Comparison of ENCODE assay signal across 19 cellular contexts in the genomic region with DNA sequence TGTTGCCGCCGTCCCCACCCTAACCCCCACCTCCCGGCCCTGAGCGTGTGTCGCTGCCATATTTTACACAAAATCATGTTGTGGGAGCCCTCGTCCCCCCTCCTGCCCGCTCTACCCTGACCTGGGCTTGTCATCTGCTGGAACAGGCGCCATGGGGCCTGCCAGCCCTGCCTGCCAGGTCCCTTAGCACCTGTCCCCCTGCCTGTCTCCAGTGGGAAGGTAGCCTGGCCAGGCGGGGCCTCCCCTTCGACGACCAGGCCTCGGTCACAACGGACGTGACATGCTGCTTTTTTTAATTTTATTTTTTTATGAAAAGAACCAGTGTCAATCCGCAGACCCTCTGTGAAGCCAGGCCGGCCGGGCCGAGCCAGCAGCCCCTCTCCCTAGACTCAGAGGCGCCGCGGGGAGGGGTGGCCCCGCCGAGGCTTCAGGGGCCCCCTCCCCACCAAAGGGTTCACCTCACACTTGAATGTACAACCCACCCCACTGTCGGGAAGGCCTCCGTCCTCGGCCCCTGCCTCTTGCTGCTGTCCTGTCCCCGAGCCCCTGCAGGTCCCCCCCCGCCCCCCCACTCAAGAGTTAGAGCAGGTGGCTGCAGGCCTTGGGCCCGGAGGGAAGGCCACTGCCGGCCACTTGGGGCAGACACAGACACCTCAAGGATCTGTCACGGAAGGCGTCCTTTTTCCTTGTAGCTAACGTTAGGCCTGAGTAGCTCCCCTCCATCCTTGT. TPM values are rescaled to one million over a fixed set of nuclear protein-coding genes. Genes with fewer than 3 reads are reported as not detected.
DNase-seq lines count a peak whose midpoint lies in the region; ATAC-seq and TF ChIP-seq lines count a peak whose summit lies in the region.
"Had no signal": no experiment of that assay in that cellular context is flagged by ENCODE, and none has a peak within 500 bp of the region (broad histone marks: within the 10 kb centered on the region; RNA-seq: fewer than 3 reads in every experiment).

No MANE protein-coding gene starts in this region.

- H3K9me3 ChIP-seq in H9 (ENCODE audit: control insufficient read depth, low read depth, low read length) (no peaks in the 10 kb centered on the region), neuronal stem cell (replicated peaks in 1 of 2; ENCODE audit: control insufficient read depth in 2 of 2, insufficient read depth in 1 of 2, low read depth in 1 of 2, low read length in 2 of 2) (no peaks in the 10 kb centered on the region)
- H3K9me3 ChIP-seq: ascending aorta; BLaER1 treated with 17β-estradiol and CSF1 and Interleukin-3, amounts not matched to agents 10 nM and 100 nM; left ventricle myocardium inferior; SJSA1; upper lobe of right lung had no signal

- CTCF ChIA-PET in WTC11 (lab: Charles Lee): interaction anchor here (0.6 to 1.8 kb wide), 4 partner anchors 20 to 51 kb away, joined by 3 to 9 read pairs (median 4); no protein-coding TSS in a partner anchor

- H3K27ac ChIP-seq in H9 (ENCODE audit: insufficient read length, low read depth, low read length) (no peak overlapping the region), neuronal stem cell (replicated peaks; ENCODE audit: low read length) (no peak overlapping the region)
- H3K27ac ChIP-seq: ascending aorta; BLaER1 treated with 17β-estradiol and CSF1 and Interleukin-3, amounts not matched to agents 10 nM and 100 nM; left ventricle myocardium inferior; parathyroid adenoma; SJSA1; upper lobe of right lung had no signal

- H3K79me1 ChIP-seq in H9 (ENCODE audit: insufficient read depth, low read depth, low read length, poor library complexity, severe bottlenecking) (no peaks in the 10 kb centered on the region), neuronal stem cell (ENCODE audit: low read depth, low read length) (peaks cover 7% of the 10 kb centered on the region)

- WGBS in H9 (ENCODE audit: extremely low coverage, insufficient read length, low lambda C conversion rate): no CpG with 5 or more reads among the region's 33 CpGs
- no CpG with 5 or more reads among the region's 33 CpGs for whole genome bisulfite sequencing in neuronal stem cell (ENCODE audit: extremely low coverage in 2 of 2, insufficient read length in 2 of 2, insufficient replicate concordance in 1 of 2), 2 donors

- H3K27me3 Mint-ChIP-seq in H9 (ENCODE audit: low read depth) (peaks cover 2% of the 10 kb centered on the region; the same call in 1 of the 2 replicates), WTC11 (ENCODE audit: low read depth) (no peaks in the 10 kb centered on the region)

- H3K14ac ChIP-seq in H9 (ENCODE audit: insufficient read depth, low read length) (no peak overlapping the region), neuronal stem cell (ENCODE audit: low read length) (no peak overlapping the region)

- H4K5ac ChIP-seq in H9 (ENCODE audit: insufficient read length, low read depth, low read length): no peak overlapping the region

- H4K8ac ChIP-seq in H9 (replicated peaks; ENCODE audit: insufficient read length, low read depth, low read length): no peak overlapping the region
- H4K8ac ChIP-seq in neuronal stem cell (ENCODE audit: low read depth, low read length): no peak overlapping the region

- no peaks in the 10 kb centered on the region for H4K20me1 ChIP-seq in H9 (ENCODE audit: control insufficient read depth, insufficient read depth, insufficient read length)

- no peak overlapping the region for H3K4ac ChIP-seq in H9 (ENCODE audit: low read depth, low read length)
- H3K4ac ChIP-seq in neuronal stem cell (ENCODE audit: low read length): no peak overlapping the region

- H3K36me3 Mint-ChIP-seq in H9 (ENCODE audit: insufficient read depth in 1 of 3, low read depth in 3 of 3) (peaks cover 9 to 61% (median 57%) of the 10 kb centered on the region in 3 experiments; a peak in 6 of 7 replicates), WTC11 (peaks cover 14% of the 10 kb centered on the region)

- DNase-seq in H9 (no peak), WTC11 (ENCODE audit: low spot score) (no peak), neuronal stem cell (ENCODE audit: low spot score) (no peak), omental fat pad (ENCODE audit: low spot score) (no peak), GM13976 (ENCODE audit: low spot score) (no peak)
- no peak for DNase-seq in stimulated activated CD4-positive, alpha-beta T cell treated with anti-CD3 and anti-CD28 coated beads, Interleukin-2, amount 100 ng/mL, for 24 hours
- DNase-seq: activated effector memory CD4-positive, alpha-beta T cell treated with Interleukin-2 at 50 U/mL for 16 hours; DMS79; foreskin melanocyte; left ventricle myocardium inferior; NCI-H2029; NCI-H446 treated with DMSO at 0.1 percent for 48 hours; stimulated activated naive CD4-positive, alpha-beta T cell; upper lobe of right lung had no signal

- no peak overlapping the region for H4K91ac ChIP-seq in H9 (ENCODE audit: insufficient read length, low read depth, low read length)
- H4K91ac ChIP-seq in neuronal stem cell (ENCODE audit: low read depth, low read length, poor library complexity): no peak overlapping the region

- in situ Hi-C loops in GM13976 (cut with MboI; ENCODE audit: low sequenced_read_pairs, unreplicated experiment): no loop called here

- H3K4me3 Mint-ChIP-seq in H9 (no peak overlapping the region), WTC11 (no peak overlapping the region)

- no peak overlapping the region for H3K9ac ChIP-seq in H9 (ENCODE audit: extremely low read depth, insufficient read length, low read length)
- no peak overlapping the region for H3K9ac ChIP-seq in neuronal stem cell (ENCODE audit: low read depth, low read length, poor library complexity)
- H3K9ac ChIP-seq: parathyroid adenoma had no signal

- no peak overlapping the region for H2BK120ac ChIP-seq in H9 (ENCODE audit: low read depth, low read length, poor library complexity, severe bottlenecking)
- H2BK120ac ChIP-seq in neuronal stem cell (ENCODE audit: low read depth, low read length): no peak overlapping the region

- H3K4me1 ChIP-seq in H9 (ENCODE audit: insufficient read depth, low read length): no peaks in the 10 kb centered on the region
- no peaks in the 10 kb centered on the region for H3K4me1 ChIP-seq in neuronal stem cell (ENCODE audit: control insufficient read depth in 2 of 2, insufficient read depth in 1 of 2, low read depth in 1 of 2, low read length in 2 of 2)
- H3K4me1 ChIP-seq: ascending aorta, parathyroid adenoma, SJSA1, upper lobe of right lung had no signal

- no peak overlapping the region for H3K56ac ChIP-seq in H9 (ENCODE audit: insufficient read length, low read depth, low read length)

- peaks cover 37 to 79% of the 10 kb centered on the region in 2 donors for H3K36me3 ChIP-seq in neuronal stem cell (replicated peaks in 1 of 2; ENCODE audit: control insufficient read depth in 2 of 2, insufficient read depth in 2 of 2, low read length in 2 of 2)

- no peak overlapping the region for H3K4me2 ChIP-seq in H9 (ENCODE audit: insufficient read depth, insufficient read length, low read length)
- no peak overlapping the region for H3K4me2 ChIP-seq in neuronal stem cell (ENCODE audit: insufficient read depth, low read length, poor library complexity, severe bottlenecking)
- H3K4me2 ChIP-seq: BLaER1 treated with 17β-estradiol and CSF1 and Interleukin-3, amounts not matched to agents 10 nM and 100 nM had no signal

- H2BK12ac ChIP-seq in H9 (ENCODE audit: insufficient read length, low read depth, low read length) (no peak overlapping the region), neuronal stem cell (ENCODE audit: low read length) (no peak overlapping the region)

- H3K4me1 Mint-ChIP-seq in H9 (no peaks in the 10 kb centered on the region; a peak in 1 of 4 replicates), WTC11 (no peaks in the 10 kb centered on the region)

- H3K27me3 ChIP-seq in H9 (ENCODE audit: insufficient read depth, low read length) (no peaks in the 10 kb centered on the region), neuronal stem cell (ENCODE audit: control insufficient read depth in 3 of 3, insufficient read depth in 3 of 3, low read depth in 1 of 3, low read length in 3 of 3) (no peaks in the 10 kb centered on the region)
- H3K27me3 ChIP-seq: ascending aorta; BLaER1 treated with 17β-estradiol and CSF1 and Interleukin-3, amounts not matched to agents 10 nM and 100 nM; SJSA1; upper lobe of right lung had no signal

- TF ChIP-seq CTCF in H9 (conservative IDR thresholded peaks at IDR 0.05) (0 out of 3 replicates have a peak, but pooled peaks have one; percentile 10), WTC11 (IDR thresholded peaks at IDR 0.05) (no peak), omental fat pad (IDR thresholded peaks at IDR 0.05) (no peak), GM13976 (IDR thresholded peaks at IDR 0.05; ENCODE audit: borderline replicate concordance, control extremely low read depth, extremely low read depth, insufficient read depth, missing control alignments) (no peak)

- POLR2A ChIA-PET in WTC11 (lab: Charles Lee): no interaction called here

- H3K9me3 Mint-ChIP-seq in H9: no peaks in the 10 kb centered on the region
- H3K9me3 Mint-ChIP-seq in WTC11: no peaks in the 10 kb centered on the region

- H2BK20ac ChIP-seq in H9 (ENCODE audit: low read depth, low read length, poor library complexity, severe bottlenecking): no peak overlapping the region

- H2AK5ac ChIP-seq in H9 (ENCODE audit: insufficient read length, low read length) (no peak overlapping the region), neuronal stem cell (ENCODE audit: low read depth, low read length) (no peak overlapping the region)

- H3K18ac ChIP-seq in H9 (ENCODE audit: insufficient read length, low read depth, low read length): no peak overlapping the region
- no peak overlapping the region for H3K18ac ChIP-seq in neuronal stem cell (ENCODE audit: low read length)

- no peaks in the 10 kb centered on the region for H3K79me2 ChIP-seq in H9 (ENCODE audit: insufficient read depth, low read length)
- H3K79me2 ChIP-seq: parathyroid adenoma had no signal

- H2BK5ac ChIP-seq in H9 (ENCODE audit: insufficient read length, low read length) (no peak overlapping the region), neuronal stem cell (ENCODE audit: low read length) (no peak overlapping the region)

- no peaks in the 10 kb centered on the region for H3K23me2 ChIP-seq in H9 (ENCODE audit: insufficient read length, low read depth, low read length, poor library complexity, severe bottlenecking)

- ATAC-seq in WTC11 (peak; percentile 15; the same call in 1 of the 2 replicates), omental fat pad (ENCODE audit: low FRiP score) (no peak)
- ATAC-seq: activated CD4-positive, CD25-positive, alpha-beta regulatory T cell treated with anti-CD3 and anti-CD28 coated beads, Interleukin-2, amount 50 U/mL, for 24 hours; upper lobe of right lung had no signal

- H3K4me3 ChIP-seq in neuronal stem cell (ENCODE audit: low read length in 2 of 2): no peak overlapping the region
- H3K4me3 ChIP-seq: ascending aorta; BLaER1 treated with 17β-estradiol and CSF1 and Interleukin-3, amounts not matched to agents 10 nM and 100 nM; left ventricle myocardium inferior; SJSA1; upper lobe of right lung had no signal

- H3K23ac ChIP-seq in H9 (ENCODE audit: insufficient read length, low read depth, low read length) (no peak overlapping the region), neuronal stem cell (ENCODE audit: low read depth, low read length, poor library complexity) (peak overlapping the region; percentile 35)

- H3K27ac Mint-ChIP-seq in H9 (peak overlapping the region in 1 of 3 experiments; percentile 81; a peak in 1 of 7 replicates), WTC11 (peak overlapping the region; percentile 55)

- H3T11ph ChIP-seq in H9 (ENCODE audit: low read length): no peak overlapping the region

- H2AFZ ChIP-seq in H9 (ENCODE audit: low read length) (no peak overlapping the region), neuronal stem cell (ENCODE audit: low read length) (no peak overlapping the region)
- H2AFZ ChIP-seq: parathyroid adenoma had no signal

- no peak overlapping the region for H2BK15ac ChIP-seq in H9 (ENCODE audit: low read depth, low read length)
- H2BK15ac ChIP-seq in neuronal stem cell (ENCODE audit: low read length): no peak overlapping the region

RNA-seq across cellular contexts. Expression of gene YIPF2, which starts 6.4 kb away (rescaled TPM):
- total RNA-seq in H9 (2021) (58.2 and 60.2 TPM in 2 replicates), WTC11 (2021) (63.3 to 65.5 TPM (median 64.4 TPM) in 3 replicates), omental fat pad (10 to 100 TPM; 31.0 to 52.4 (median 39.1) TPM)
- 28.4 TPM for polyA plus RNA-seq in neuronal stem cell (2013, experiment 1 of 2)
- polyA plus RNA-seq in neuronal stem cell (2013, experiment 2 of 2): 27.5 TPM

RNA-seq across cellular contexts. Expression of gene TIMM29, which starts 6.5 kb away (rescaled TPM):
- total RNA-seq in H9 (2021) (23.4 and 26.8 TPM in 2 replicates), WTC11 (2021) (30.0 to 33.8 TPM (median 32.0 TPM) in 3 replicates), omental fat pad (10 to 100 TPM; 14.7 to 22.1 (median 20.3) TPM)
- 19.1 TPM for polyA plus RNA-seq in neuronal stem cell (2013, experiment 1 of 2)
- polyA plus RNA-seq in neuronal stem cell (2013, experiment 2 of 2): 19.4 TPM

RNA-seq across cellular contexts. Expression of gene SMARCA4, which starts 38.8 kb away (rescaled TPM):
- total RNA-seq in H9 (2021): 245 and 261 TPM in 2 replicates
- 268 to 295 TPM (median 284 TPM) in 3 replicates for total RNA-seq in WTC11 (2021)
- polyA plus RNA-seq in neuronal stem cell (2013, experiment 1 of 2): 168 TPM
- 160 TPM for polyA plus RNA-seq in neuronal stem cell (2013, experiment 2 of 2)
- 10 to 100 TPM; 42.4 to 89.9 (median 57.8) TPM for total RNA-seq in omental fat pad

RNA-seq across cellular contexts. Expression of gene CARM1, which starts 50.7 kb away (rescaled TPM):
- total RNA-seq in H9 (2021) (111 and 113 TPM in 2 replicates), WTC11 (2021) (125 to 126 TPM (median 126 TPM) in 3 replicates), omental fat pad (10 to 100 TPM; 11.8 to 20.5 (median 16.5) TPM)
- polyA plus RNA-seq in neuronal stem cell (2013, experiment 1 of 2): 119 TPM
- 114 TPM for polyA plus RNA-seq in neuronal stem cell (2013, experiment 2 of 2)
